ENCODE assay signal across 18 cellular contexts in genomic region chr11:27716216-27716615, GRCh38. TPM values are rescaled to one million over a fixed set of nuclear protein-coding genes. Genes with fewer than 3 reads are reported as not detected.
DNase-seq lines count a peak whose midpoint lies in the region; ATAC-seq and TF ChIP-seq lines count a peak whose summit lies in the region.
"Had no signal": no experiment of that assay in that cellular context is flagged by ENCODE, and none has a peak within 500 bp of the region (broad histone marks: within the 10 kb centered on the region; RNA-seq: fewer than 3 reads in every experiment).

No MANE protein-coding gene starts in this region.

- DNase-seq in HCEC 1CT, result peak; percentile 38
- peak; percentile 26 for DNase-seq in LNCaP clone FGC (ENCODE audit: low read depth)
- peak; percentile 84 for DNase-seq in fibroblast of villous mesenchyme (ENCODE audit: low read depth)
- DNase-seq in NCI-H2029 treated with DMSO at 0.1 percent for 48 hours (lab: John Stamatoyannopoulos, UW), result no peak
- DNase-seq in OCI-M2 (lab: John Stamatoyannopoulos, UW; ENCODE audit: unreplicated experiment), result no peak
- DNase-seq: AML-193; BE2C; CD4-positive, alpha-beta T cell; CD8-positive, alpha-beta memory T cell; DMS 273 treated with DMSO at 0.1 percent for 48 hours; DMS79; GF-D8; GOT3 had no signal

- ATAC-seq in GM19023 (IDR thresholded peaks at IDR 0.05; ENCODE audit: unreplicated experiment) (no peak), GM21390 (IDR thresholded peaks at IDR 0.05; ENCODE audit: unreplicated experiment) (no peak)
- ATAC-seq: A549 had no signal

- H3K4me3 ChIP-seq in LNCaP clone FGC (ENCODE audit: low read depth, low read length), result no peak overlapping the region
- no peak overlapping the region for H3K4me3 ChIP-seq in fibroblast of villous mesenchyme (ENCODE audit: low read depth, low read length)
- H3K4me3 ChIP-seq: A549; BLaER1 treated with 17β-estradiol and CSF1 and Interleukin-3, amounts not matched to agents 10 nM and 100 nM; HAP-1 had no signal

- TF ChIP-seq CTCF in LNCaP clone FGC (IDR thresholded peaks at IDR 0.05; ENCODE audit: control insufficient read depth, extremely low read depth, insufficient read depth) (no peak), fibroblast of villous mesenchyme (IDR thresholded peaks at IDR 0.05; ENCODE audit: insufficient read depth, low read depth, low read length) (no peak)

RNA-seq across cellular contexts. Expression of gene BDNF, which starts 16.0 kb away (rescaled TPM):
- 20.6 and 25.5 TPM in 2 replicates for total RNA-seq in fibroblast of villous mesenchyme
- total RNA-seq: CD4-positive, alpha-beta T cell; CD8-positive, alpha-beta memory T cell had no signal

Comparison
In these comparisons a context has a peak if more than half of its experiments do, and no peak if none do; other contexts are left out.
1. DNase-seq: peak in HCEC 1CT (single experiment), LNCaP clone FGC (single experiment) and fibroblast of villous mesenchyme (single experiment); none in NCI-H2029 treated with DMSO at 0.1 percent for 48 hours (single experiment) and OCI-M2 (single experiment).